8 cellular contexts compared by ENCODE assay signal in the genomic region with DNA sequence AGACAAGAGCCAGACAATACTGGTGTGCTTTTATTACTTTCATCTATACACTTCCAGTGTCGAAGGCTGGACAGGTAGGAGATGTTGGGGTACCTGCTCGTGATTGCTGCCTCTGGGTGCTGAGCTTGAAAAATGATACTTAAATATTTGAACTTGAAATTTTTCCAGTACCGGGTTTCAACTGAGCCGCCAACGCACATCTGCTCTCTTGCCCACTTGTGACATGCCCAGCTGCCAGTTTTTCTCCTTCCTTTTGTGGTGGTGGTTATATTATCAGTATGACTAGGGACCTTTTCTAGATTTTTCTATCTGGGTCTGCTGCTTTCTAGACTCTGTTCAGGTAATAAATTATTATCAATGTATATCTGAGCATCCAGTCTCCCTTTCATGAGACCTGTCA. TPM values are rescaled to one million over a fixed set of nuclear protein-coding genes. Genes with fewer than 3 reads are reported as not detected.
A peak's percentile ranks its signal among the peaks of the same experiment; 100 is the strongest.
DNase-seq lines count a peak whose midpoint lies in the region; ATAC-seq and TF ChIP-seq lines count a peak whose summit lies in the region.

No MANE protein-coding gene starts in this region.

- POLR2A ChIA-PET in CD8-positive, alpha-beta memory T cell (lab: Charles Lee): interaction anchor here (0.6 kb wide), 1 partner anchor 82 kb away, joined by 3 read pairs; a partner anchor contains a TSS

- peak overlapping the region; percentile 22 for H3K4me2 ChIP-seq in trophoblast cell (ENCODE audit: low read length)

- peaks cover 0 to 4% (median 0%) of the 10 kb centered on the region in 5 donors for H3K9me3 Mint-ChIP-seq in CD8-positive, alpha-beta memory T cell
- H3K9me3 Mint-ChIP-seq in central memory CD8-positive, alpha-beta T cell: no peaks in the 10 kb centered on the region

- peak overlapping the region; percentile 62 for H3K4me3 ChIP-seq in CD8-positive, alpha-beta memory T cell (ENCODE audit: low read length)
- H3K4me3 ChIP-seq in LNCaP clone FGC (ENCODE audit: low read depth, low read length) (peak overlapping the region; percentile 30), trophoblast cell (ENCODE audit: low read depth, low read length) (no peak overlapping the region)

- peaks cover 4% of the 10 kb centered on the region for H3K36me3 ChIP-seq in CD8-positive, alpha-beta memory T cell (ENCODE audit: insufficient read depth, low read length)
- H3K36me3 ChIP-seq in trophoblast cell (ENCODE audit: control insufficient read depth in 1 of 2, insufficient read depth in 2 of 2, low read length in 2 of 2): peaks cover 3 to 5% of the 10 kb centered on the region in 2 experiments

- no CpG with 5 or more reads among the region's 5 CpGs for WGBS in trophoblast cell (ENCODE audit: extremely low coverage, insufficient coverage, insufficient read length)

- no peak overlapping the region for H4K8ac ChIP-seq in trophoblast cell (ENCODE audit: low read depth, low read length)

- no peak overlapping the region for H4K91ac ChIP-seq in trophoblast cell (ENCODE audit: low read depth, low read length)

- peaks cover 21% of the 10 kb centered on the region for H3K79me2 ChIP-seq in trophoblast cell (ENCODE audit: control insufficient read depth, insufficient read depth, low read length, poor library complexity)

- peaks cover 14% of the 10 kb centered on the region for H3K79me1 ChIP-seq in trophoblast cell (ENCODE audit: low read length)

- H3K4me3 Mint-ChIP-seq in CD8-positive, alpha-beta memory T cell: peak overlapping the region; percentile 84 to 100 (median 96)
- peak overlapping the region; percentile 82 for H3K4me3 Mint-ChIP-seq in central memory CD8-positive, alpha-beta T cell

- no peak overlapping the region for H2AFZ ChIP-seq in trophoblast cell (ENCODE audit: insufficient read depth, low read length, poor library complexity)

- peak overlapping the region; percentile 47 for H3K27ac ChIP-seq in CD8-positive, alpha-beta memory T cell (ENCODE audit: low read depth, low read length)
- H3K27ac ChIP-seq in trophoblast cell (ENCODE audit: low read depth, low read length): no peak overlapping the region

- no peak for ATAC-seq in central memory CD8-positive, alpha-beta T cell (replicated peaks; ENCODE audit: extremely low read depth, poor library complexity, severe bottlenecking)
- ATAC-seq in GM19395 (IDR thresholded peaks at IDR 0.05; ENCODE audit: unreplicated experiment): no peak

- H2AK5ac ChIP-seq in trophoblast cell (ENCODE audit: low read length): no peak overlapping the region

- peaks cover 35 to 44% (median 43%) of the 10 kb centered on the region in 3 donors for H3K4me1 Mint-ChIP-seq in CD8-positive, alpha-beta memory T cell
- peaks cover 31% of the 10 kb centered on the region for H3K4me1 Mint-ChIP-seq in central memory CD8-positive, alpha-beta T cell

- no peak for DNase-seq in CD8-positive, alpha-beta memory T cell
- DNase-seq in LNCaP clone FGC (ENCODE audit: low read depth): no peak
- no peak for DNase-seq in central memory CD8-positive, alpha-beta T cell (ENCODE audit: low spot score in 2 of 2)
- no peak for DNase-seq in trophoblast cell
- DNase-seq in NCI-H2029 (lab: John Stamatoyannopoulos, UW): no peak
- no peak for DNase-seq in GM20000 (ENCODE audit: low spot score)
- DNase-seq in NCI-H748 (lab: John Stamatoyannopoulos, UW; ENCODE audit: unreplicated experiment): no peak

- no peak overlapping the region for H2BK120ac ChIP-seq in trophoblast cell (ENCODE audit: insufficient read depth, low read length, poor library complexity)

- H3K27me3 ChIP-seq in CD8-positive, alpha-beta memory T cell (ENCODE audit: insufficient read depth, low read length, poor library complexity, severe bottlenecking): no peaks in the 10 kb centered on the region
- H3K27me3 ChIP-seq in trophoblast cell (ENCODE audit: insufficient read depth, low read length): no peaks in the 10 kb centered on the region

- H3K27ac Mint-ChIP-seq in CD8-positive, alpha-beta memory T cell: peak overlapping the region; percentile 24 to 94 (median 78)
- peak overlapping the region; percentile 83 for H3K27ac Mint-ChIP-seq in central memory CD8-positive, alpha-beta T cell (ENCODE audit: low read depth)

- H2BK12ac ChIP-seq in trophoblast cell (ENCODE audit: low read length): no peak overlapping the region

- CTCF ChIA-PET in CD8-positive, alpha-beta memory T cell (lab: Charles Lee): no interaction called here

- H3K9me3 ChIP-seq in CD8-positive, alpha-beta memory T cell (ENCODE audit: low read length): no peaks in the 10 kb centered on the region
- no peaks in the 10 kb centered on the region for H3K9me3 ChIP-seq in trophoblast cell (ENCODE audit: insufficient read depth, low read depth, low read length)

- TF ChIP-seq CTCF in LNCaP clone FGC (IDR thresholded peaks at IDR 0.05; ENCODE audit: control insufficient read depth, extremely low read depth, insufficient read depth): no peak
- no peak for TF ChIP-seq CTCF in GM20000 (IDR thresholded peaks at IDR 0.05; ENCODE audit: extremely low read depth, missing control alignments)

- no peak overlapping the region for H4K12ac ChIP-seq in trophoblast cell (ENCODE audit: low read depth, low read length)

- peaks cover 0 to 9% of the 10 kb centered on the region in 2 donors for H3K27me3 Mint-ChIP-seq in CD8-positive, alpha-beta memory T cell
- H3K27me3 Mint-ChIP-seq in central memory CD8-positive, alpha-beta T cell: no peaks in the 10 kb centered on the region

- H3K23ac ChIP-seq in trophoblast cell (ENCODE audit: low read length): no peak overlapping the region

- H3K18ac ChIP-seq in trophoblast cell (ENCODE audit: low read length): no peak overlapping the region

- no peak overlapping the region for H3K9ac ChIP-seq in trophoblast cell (ENCODE audit: low read length)

- no peak overlapping the region for H2BK5ac ChIP-seq in trophoblast cell (ENCODE audit: low read depth, low read length, poor library complexity)

- peaks cover 28% of the 10 kb centered on the region for H3K4me1 ChIP-seq in CD8-positive, alpha-beta memory T cell (ENCODE audit: insufficient read depth, low read length)
- H3K4me1 ChIP-seq in trophoblast cell (ENCODE audit: control insufficient read depth in 1 of 2, insufficient read depth in 2 of 2, low read length in 2 of 2): no peaks in the 10 kb centered on the region

- H3K36me3 Mint-ChIP-seq in CD8-positive, alpha-beta memory T cell: peaks cover 0 to 66% (median 0%) of the 10 kb centered on the region in 3 donors
- H3K36me3 Mint-ChIP-seq in central memory CD8-positive, alpha-beta T cell (ENCODE audit: insufficient read depth): peaks cover 49% of the 10 kb centered on the region

- H3K14ac ChIP-seq in trophoblast cell (ENCODE audit: low read length): no peak overlapping the region

- H3K4ac ChIP-seq in trophoblast cell (ENCODE audit: low read depth, low read length): peak overlapping the region; percentile 95

RNA-seq across cellular contexts. Expression of a gene that starts 3.4 kb away (rescaled TPM):
- 100 to 1,000 TPM; 211 to 216 TPM for total RNA-seq in CD8-positive, alpha-beta memory T cell
- polyA plus RNA-seq in CD8-positive, alpha-beta memory T cell: 35.6 TPM
- 40.2 and 40.4 TPM in 2 replicates for polyA plus RNA-seq in trophoblast cell (2013)

RNA-seq across cellular contexts. Expression of a gene that starts 42.0 kb away (rescaled TPM):
- total RNA-seq in CD8-positive, alpha-beta memory T cell: 1 to 10 TPM; 3.9 to 4.2 TPM
- 0.67 TPM for polyA plus RNA-seq in CD8-positive, alpha-beta memory T cell
- polyA plus RNA-seq in trophoblast cell (2013): 0.68 and 0.70 TPM in 2 replicates
